Comparison of ENCODE assay signal across 9 cellular contexts in the genomic region with DNA sequence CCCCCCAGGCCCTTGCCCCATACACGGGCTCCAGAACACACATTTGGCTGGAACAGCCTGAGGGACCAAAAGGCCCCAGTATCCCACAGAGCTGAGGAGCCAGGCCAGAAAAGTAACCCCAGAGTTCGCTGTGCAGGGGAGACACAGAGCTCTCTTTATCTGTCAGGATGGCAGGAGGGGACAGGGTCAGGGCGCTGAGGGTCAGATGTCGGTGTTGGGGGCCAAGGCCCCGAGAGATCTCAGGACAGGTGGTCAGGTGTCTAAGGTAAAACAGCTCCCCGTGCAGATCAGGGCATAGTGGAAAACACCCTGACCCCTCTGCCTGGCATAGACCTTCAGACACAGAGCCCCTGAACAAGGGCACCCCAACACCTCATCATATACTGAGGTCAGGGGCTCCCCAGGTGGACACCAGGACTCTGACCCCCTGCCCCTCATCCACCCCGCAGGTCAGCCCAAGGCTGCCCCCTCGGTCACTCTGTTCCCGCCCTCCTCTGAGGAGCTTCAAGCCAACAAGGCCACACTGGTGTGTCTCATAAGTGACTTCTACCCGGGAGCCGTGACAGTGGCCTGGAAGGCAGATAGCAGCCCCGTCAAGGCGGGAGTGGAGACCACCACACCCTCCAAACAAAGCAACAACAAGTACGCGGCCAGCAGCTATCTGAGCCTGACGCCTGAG. TPM values are rescaled to one million over a fixed set of nuclear protein-coding genes. Genes with fewer than 3 reads are reported as not detected.
DNase-seq lines count a peak whose midpoint lies in the region; ATAC-seq, FAIRE-seq and TF ChIP-seq lines count a peak whose summit lies in the region.
"Not testable (repeated sequence)": the region's sequence is repeated elsewhere in the genome, so short reads cannot be mapped to it uniquely, and the experiment has no call there.
"Had no signal": no experiment of that assay in that cellular context is flagged by ENCODE, and none has a peak within 500 bp of the region (broad histone marks: within the 10 kb centered on the region; RNA-seq: fewer than 3 reads in every experiment).

No MANE protein-coding gene starts in this region.

- POLR2A ChIA-PET in activated B cell treated with CpG ODN at 0.5 μM for 24 hours (lab: Charles Lee), result interaction anchor here (1.2 to 9.9 kb wide), 5 partner anchors 12 to 543 kb away, joined by 3 to 427 read pairs (median 8); no protein-coding TSS in a partner anchor

- peak overlapping the region in 1 of 7 donors; percentile 57 for H3K27ac Mint-ChIP-seq in CD14-positive monocyte
- H3K27ac Mint-ChIP-seq in activated B cell treated with CpG ODN at 0.5 μM for 24 hours, result peak overlapping the region; percentile 88
- H3K27ac Mint-ChIP-seq in naive B cell, result peak overlapping the region; percentile 53 to 95 (median 86)
- H3K27ac Mint-ChIP-seq in stimulated activated memory B cell treated with anti-CD40 and anti-IgM and Interleukin-4, amounts not matched to agents 10 μg/mL and 1 μg/mL and 100 μg/mL, for 72 hours, result peak overlapping the region; percentile 63

- H3K4me1 ChIP-seq in OCI-LY1 (ENCODE audit: insufficient read depth, low read length, severe bottlenecking), result peaks cover 93% of the 10 kb centered on the region

- not testable (repeated sequence) for H3K4me3 Mint-ChIP-seq in CD14-positive monocyte
- peak overlapping the region; percentile 82 for H3K4me3 Mint-ChIP-seq in activated B cell treated with CpG ODN at 0.5 μM for 24 hours
- peak overlapping the region; percentile 60 to 93 (median 84) for H3K4me3 Mint-ChIP-seq in naive B cell
- H3K4me3 Mint-ChIP-seq in stimulated activated memory B cell treated with anti-CD40 and anti-IgM and Interleukin-4, amounts not matched to agents 10 μg/mL and 1 μg/mL and 100 μg/mL, for 72 hours, result peak overlapping the region; percentile 68

- H3K36me3 Mint-ChIP-seq in CD14-positive monocyte; stimulated activated memory B cell treated with anti-CD40 and anti-IgM and Interleukin-4, amounts not matched to agents 10 μg/mL and 1 μg/mL and 100 μg/mL, for 72 hours: not testable (repeated sequence)
- H3K36me3 Mint-ChIP-seq in activated B cell treated with CpG ODN at 0.5 μM for 24 hours (ENCODE audit: low read depth) (peaks cover 49% of the 10 kb centered on the region), naive B cell (peaks cover 13% of the 10 kb centered on the region in 2 donors)

- not testable (repeated sequence) for H3K27me3 ChIP-seq in OCI-LY1 (ENCODE audit: insufficient read depth, low read length); bronchial epithelial cell (ENCODE audit: control insufficient read depth, insufficient read depth, low read length)

- H3K36me3 ChIP-seq in OCI-LY1 (ENCODE audit: insufficient read depth, low read length), result peaks cover 36% of the 10 kb centered on the region
- not testable (repeated sequence) for H3K36me3 ChIP-seq in bronchial epithelial cell (ENCODE audit: control insufficient read depth, insufficient read depth, low read length)

- peak; percentile 18 for DNase-seq in CD14-positive monocyte (ENCODE audit: low spot score)
- DNase-seq in GM12891 (ENCODE audit: insufficient read length, low spot score); activated B cell treated with CpG ODN at 0.5 μM for 24 hours; bronchial epithelial cell (ENCODE audit: low read depth); naive B cell: not testable (repeated sequence)

- H3K27ac ChIP-seq in OCI-LY1 (ENCODE audit: low read depth, low read length, poor library complexity, severe bottlenecking), result peak overlapping the region; percentile 98

- peak overlapping the region; percentile 41; the same call in 1 of the 2 replicates for H3K4me2 ChIP-seq in OCI-LY1 (ENCODE audit: low read length)

- H3K79me2 ChIP-seq in OCI-LY1 (ENCODE audit: insufficient read depth, low read length), result not testable (repeated sequence)

- not testable (repeated sequence) for H3K27me3 Mint-ChIP-seq in CD14-positive monocyte (ENCODE audit: low read depth in 3 of 3); activated B cell treated with CpG ODN at 0.5 μM for 24 hours; naive B cell
- H3K27me3 Mint-ChIP-seq in stimulated activated memory B cell treated with anti-CD40 and anti-IgM and Interleukin-4, amounts not matched to agents 10 μg/mL and 1 μg/mL and 100 μg/mL, for 72 hours, result peaks cover 12% of the 10 kb centered on the region

- H3K4me1 Mint-ChIP-seq in CD14-positive monocyte (peaks cover 20% of the 10 kb centered on the region), activated B cell treated with CpG ODN at 0.5 μM for 24 hours (peaks cover 76% of the 10 kb centered on the region), naive B cell (peaks cover 70 to 87% (median 81%) of the 10 kb centered on the region in 3 donors)
- peaks cover 71% of the 10 kb centered on the region for H3K4me1 Mint-ChIP-seq in stimulated activated memory B cell treated with anti-CD40 and anti-IgM and Interleukin-4, amounts not matched to agents 10 μg/mL and 1 μg/mL and 100 μg/mL, for 72 hours

- H3K9me3 Mint-ChIP-seq in CD14-positive monocyte; activated B cell treated with CpG ODN at 0.5 μM for 24 hours; naive B cell; stimulated activated memory B cell treated with anti-CD40 and anti-IgM and Interleukin-4, amounts not matched to agents 10 μg/mL and 1 μg/mL and 100 μg/mL, for 72 hours: not testable (repeated sequence)

- CTCF ChIA-PET in activated B cell treated with CpG ODN at 0.5 μM for 24 hours (lab: Charles Lee), result not testable (repeated sequence)

- not testable (repeated sequence) for TF ChIP-seq POLR2A in GM12891 (IDR thresholded peaks at IDR 0.05; ENCODE audit: low read depth, low read length)

- TF ChIP-seq CTCF in CD14-positive monocyte (IDR thresholded peaks at IDR 0.05); OCI-LY1 (IDR thresholded peaks at IDR 0.05; ENCODE audit: low read length); activated B cell treated with CpG ODN at 0.5 μM for 24 hours (IDR thresholded peaks at IDR 0.05); bronchial epithelial cell (IDR thresholded peaks at IDR 0.05; ENCODE audit: insufficient read depth, low read length, severe bottlenecking): not testable (repeated sequence)

- 0 out of 2 replicates have a peak, but pooled peaks cover 13% of the 10 kb centered on the region for H3F3A ChIP-seq in OCI-LY1 (ENCODE audit: insufficient read depth, low read length)

- H3K9me3 ChIP-seq in OCI-LY1 (ENCODE audit: low read length), result not testable (repeated sequence)

- peak overlapping the region; percentile 58 for H3K9ac ChIP-seq in OCI-LY1 (ENCODE audit: low read length)

- not testable (repeated sequence) for ATAC-seq in activated B cell treated with CpG ODN at 0.5 μM for 24 hours (ENCODE audit: low read depth); naive B cell (ENCODE audit: low read depth in 2 of 2); stimulated activated memory B cell treated with anti-CD40 and anti-IgM and Interleukin-4, amounts not matched to agents 10 μg/mL and 1 μg/mL and 100 μg/mL, for 72 hours

- H3K9me2 ChIP-seq in OCI-LY1 (ENCODE audit: low read depth, low read length), result not testable (repeated sequence)

- peak overlapping the region; percentile 45 for H3K4me3 ChIP-seq in OCI-LY1 (ENCODE audit: low read depth, low read length, poor library complexity, severe bottlenecking)
- not testable (repeated sequence) for H3K4me3 ChIP-seq in bronchial epithelial cell (ENCODE audit: low read depth, low read length)

- not testable (repeated sequence) for H4K20me1 ChIP-seq in OCI-LY1 (ENCODE audit: insufficient read depth, low read length)

- intact Hi-C loops in CD14-positive monocyte (cut with micrococcal nuclease); activated B cell treated with CpG ODN at 0.5 μM for 24 hours (cut with micrococcal nuclease): not testable (repeated sequence)

- peak; percentile 74 for FAIRE-seq in GM12891 (lab: Jason Lieb, UNC)
- peak; percentile 98 for FAIRE-seq in bronchial epithelial cell (lab: Jason Lieb, UNC)

- not testable (repeated sequence) for H2AFZ ChIP-seq in OCI-LY1 (ENCODE audit: low read length)

RNA-seq across cellular contexts. Expression of a gene that starts 13.1 kb away (rescaled TPM):
- polyA plus RNA-seq in CD14-positive monocyte (under 1 TPM in 1 of 2 donors, not detected in 1; 0.38 TPM), naive B cell (ENCODE audit: low read depth in 6 of 6) (100 to 1,000 TPM; 233 to 640 (median 475) TPM)
- 28.1 TPM for polyA plus RNA-seq in GM12891 (2012; ENCODE audit: low read depth, missing spikeins)
- total RNA-seq in activated B cell treated with CpG ODN at 0.5 μM for 24 hours (189 and 195 TPM in 2 replicates), bronchial epithelial cell (not detected in 2 replicates)
- total RNA-seq: GM23248, HepG2 had no signal
- polyA plus RNA-seq: GM23248, HepG2 had no signal

Comparison
In these comparisons a context has a peak if more than half of its experiments do, and no peak if none do; other contexts are left out.
1. RNA of a gene that starts 13.1 kb away (total RNA-seq): 189 to 195 TPM in activated B cell treated with CpG ODN at 0.5 μM for 24 hours; not detected in bronchial epithelial cell; every median in the first group is over 100 times any median in the second.